9 cellular contexts compared by ENCODE assay signal in genomic region chr15:70974004-70974832, GRCh38.
DNase-seq lines count a peak whose midpoint lies in the region; ATAC-seq, FAIRE-seq and TF ChIP-seq lines count a peak whose summit lies in the region.
"Had no signal": no experiment of that assay in that cellular context is flagged by ENCODE, and none has a peak within 500 bp of the region (broad histone marks: within the 10 kb centered on the region; RNA-seq: fewer than 3 reads in every experiment).

No MANE protein-coding gene starts in this region.

- H3K79me2 ChIP-seq in fibroblast of lung (ENCODE audit: control insufficient read depth, insufficient read depth, low read length), result no peaks in the 10 kb centered on the region

- H3K4me3 Mint-ChIP-seq in activated T-cell treated with anti-CD3 and anti-CD28 coated beads, Interleukin-2, amount 50 U/mL, for 24 hours, result no peak overlapping the region
- H3K4me3 Mint-ChIP-seq: CD4-positive, CD25-positive, alpha-beta regulatory T cell had no signal

- H3K4me3 ChIP-seq in Panc1 (ENCODE audit: low read depth in 2 of 2, low read length in 2 of 2) (no peak overlapping the region), fibroblast of lung (replicated peaks in 1 of 4; ENCODE audit: control extremely low read depth in 1 of 4, insufficient read depth in 1 of 4, low read depth in 3 of 4, low read length in 4 of 4) (no peak overlapping the region), kidney (ENCODE audit: low read length in 2 of 2) (no peak overlapping the region)

- intact Hi-C loops in Panc1 (cut with micrococcal nuclease; ENCODE audit: unreplicated experiment), result loop anchor here (5.0 kb wide), 1 partner anchor 468 kb away; no protein-coding TSS in a partner anchor
- intact Hi-C loops in kidney (cut with DNase I), result no loop called here

- peak; percentile 48 for DNase-seq in SIG-M5 treated with dmso at 0.1 percent for 504 hours (lab: John Stamatoyannopoulos, UW; ENCODE audit: unreplicated experiment)
- DNase-seq in SIG-M5 (lab: John Stamatoyannopoulos, UW), result no peak
- peak; percentile 15 for DNase-seq in Panc1 (ENCODE audit: low read depth, low spot score)
- DNase-seq in fibroblast of lung (ENCODE audit: low read depth in 2 of 2), result peak; percentile 58 to 84
- peak; percentile 38 for DNase-seq in stromal cell of bone marrow (ENCODE audit: low read depth)
- DNase-seq in kidney, result no peak
- no peak for DNase-seq in stimulated activated naive CD4-positive, alpha-beta T cell treated with Interleukin-2 at 50 U/mL for 16 hours (lab: John Stamatoyannopoulos, UW)
- no peak for DNase-seq in activated T-cell treated with anti-CD3 and anti-CD28 coated beads, Interleukin-2, amount 50 U/mL, for 24 hours

- no peaks in the 10 kb centered on the region for H3K36me3 Mint-ChIP-seq in activated T-cell treated with anti-CD3 and anti-CD28 coated beads, Interleukin-2, amount 50 U/mL, for 24 hours (ENCODE audit: low read depth)
- H3K36me3 Mint-ChIP-seq: CD4-positive, CD25-positive, alpha-beta regulatory T cell had no signal

- H2AFZ ChIP-seq in fibroblast of lung (ENCODE audit: low read length), result no peak overlapping the region

- CTCF ChIA-PET in Panc1 (lab: Charles Lee), result interaction anchor here (0.6 to 0.7 kb wide), 2 partner anchors 51 to 466 kb away, joined by 3 read pairs; no protein-coding TSS in a partner anchor

- in situ Hi-C loops in Panc1 (cut with HindIII; ENCODE audit: low pct_unique_long_range_greater_than_20kb, low sequenced_read_pairs), result no loop called here

- H3K27ac ChIP-seq in Panc1 (ENCODE audit: low read length) (no peak overlapping the region), fibroblast of lung (ENCODE audit: insufficient read depth, low read length) (no peak overlapping the region), kidney (ENCODE audit: low read depth in 2 of 2, low read length in 2 of 2) (no peak overlapping the region)

- H3K27ac Mint-ChIP-seq in activated T-cell treated with anti-CD3 and anti-CD28 coated beads, Interleukin-2, amount 50 U/mL, for 24 hours, result no peak overlapping the region
- H3K27ac Mint-ChIP-seq: CD4-positive, CD25-positive, alpha-beta regulatory T cell had no signal

- no peak overlapping the region for H3K4me2 ChIP-seq in fibroblast of lung (ENCODE audit: extremely low read depth, insufficient read depth, low read length)

- no peaks in the 10 kb centered on the region for H3K27me3 ChIP-seq in Panc1 (ENCODE audit: control insufficient read depth, insufficient read depth, low read length)
- no peaks in the 10 kb centered on the region for H3K27me3 ChIP-seq in fibroblast of lung (ENCODE audit: control insufficient read depth, insufficient read depth, low read length)

- no TSS peak for BruUV-seq in Panc1 (replicated peaks; lab: Mats Ljungman, UMichigan)

- H3K4me1 ChIP-seq in Panc1 (ENCODE audit: control insufficient read depth, insufficient read depth, low read length), result no peaks in the 10 kb centered on the region
- H3K4me1 ChIP-seq in fibroblast of lung (ENCODE audit: control insufficient read depth, extremely low read depth, insufficient read depth, low read length), result no peaks in the 10 kb centered on the region
- H3K4me1 ChIP-seq in kidney (ENCODE audit: control insufficient read depth in 1 of 2, insufficient read depth in 1 of 2, low read depth in 1 of 2, low read length in 2 of 2), result no peaks in the 10 kb centered on the region

- no peaks in the 10 kb centered on the region for H3K36me3 ChIP-seq in Panc1 (ENCODE audit: control insufficient read depth, insufficient read depth, low read length)
- H3K36me3 ChIP-seq in fibroblast of lung (ENCODE audit: control insufficient read depth, insufficient read depth, low read length), result no peaks in the 10 kb centered on the region
- no peaks in the 10 kb centered on the region for H3K36me3 ChIP-seq in kidney (ENCODE audit: control insufficient read depth in 1 of 2, insufficient read depth in 2 of 2, low read length in 2 of 2)

- FAIRE-seq in kidney (lab: Jason Lieb, UNC), result no peak

- no peaks in the 10 kb centered on the region for H3K9me3 ChIP-seq in Panc1 (ENCODE audit: control insufficient read depth, insufficient read depth, low read depth, low read length)
- H3K9me3 ChIP-seq in fibroblast of lung (ENCODE audit: control insufficient read depth, insufficient read depth, low read depth, low read length), result no peaks in the 10 kb centered on the region
- H3K9me3 ChIP-seq in kidney (ENCODE audit: control insufficient read depth in 1 of 2, low read length in 2 of 2), result no peaks in the 10 kb centered on the region

- H4K20me1 ChIP-seq in fibroblast of lung (ENCODE audit: control insufficient read depth, extremely low read depth, insufficient read depth, low read length), result no peaks in the 10 kb centered on the region

- POLR2A ChIA-PET in Panc1 (lab: Charles Lee), result no interaction called here

- H3K27me3 Mint-ChIP-seq in activated T-cell treated with anti-CD3 and anti-CD28 coated beads, Interleukin-2, amount 50 U/mL, for 24 hours, result peaks cover 9% of the 10 kb centered on the region

- H3K9ac ChIP-seq in fibroblast of lung (ENCODE audit: insufficient read depth, low read length), result no peak overlapping the region
- H3K9ac ChIP-seq in kidney (ENCODE audit: low read length in 2 of 2), result no peak overlapping the region

- TF ChIP-seq CTCF in Panc1 (IDR thresholded peaks at IDR 0.05) (peak; percentile 74), fibroblast of lung (conservative IDR thresholded peaks at IDR 0.05 in 1 of 2, IDR thresholded peaks at IDR 0.05 in 1 of 2; ENCODE audit: low read depth in 1 of 2, low read length in 2 of 2) (peak; percentile 16 to 51), kidney (IDR thresholded peaks at IDR 0.05; ENCODE audit: borderline replicate concordance, extremely low read depth, insufficient read depth) (no peak)

- ATAC-seq in Panc1, result peak; percentile 62; the same call in 1 of the 2 replicates

- H3K9me3 Mint-ChIP-seq in activated T-cell treated with anti-CD3 and anti-CD28 coated beads, Interleukin-2, amount 50 U/mL, for 24 hours, result no peaks in the 10 kb centered on the region

- H3K4me1 Mint-ChIP-seq in activated T-cell treated with anti-CD3 and anti-CD28 coated beads, Interleukin-2, amount 50 U/mL, for 24 hours (ENCODE audit: low read depth), result no peaks in the 10 kb centered on the region
- H3K4me1 Mint-ChIP-seq: CD4-positive, CD25-positive, alpha-beta regulatory T cell had no signal

Comparison
In these comparisons a context has a peak if more than half of its experiments do, and no peak if none do; other contexts are left out.
1. DNase-seq: peak in SIG-M5 treated with dmso at 0.1 percent for 504 hours (single experiment), Panc1 (single experiment), fibroblast of lung (2 of 2) and stromal cell of bone marrow (single experiment); none in SIG-M5 (single experiment), kidney (single experiment), stimulated activated naive CD4-positive, alpha-beta T cell treated with Interleukin-2 at 50 U/mL for 16 hours (single experiment) and activated T-cell treated with anti-CD3 and anti-CD28 coated beads, Interleukin-2, amount 50 U/mL, for 24 hours (single experiment).